In genomic region chr5:18742830-18743229, GRCh38 we compare ENCODE assay signal across 17 cellular contexts.
DNase-seq lines count a peak whose midpoint lies in the region; ATAC-seq and TF ChIP-seq lines count a peak whose summit lies in the region.
"Had no signal": no experiment of that assay in that cellular context is flagged by ENCODE, and none has a peak within 500 bp of the region (broad histone marks: within the 10 kb centered on the region; RNA-seq: fewer than 3 reads in every experiment).

No MANE protein-coding gene starts in this region.

- H3K36me3 ChIP-seq in CD4-positive, CD25-positive, alpha-beta regulatory T cell (ENCODE audit: control insufficient read depth, insufficient read depth, low read length) = peaks cover 7% of the 10 kb centered on the region
- no peaks in the 10 kb centered on the region for H3K36me3 ChIP-seq in naive thymus-derived CD4-positive, alpha-beta T cell (ENCODE audit: control insufficient read depth in 2 of 3, insufficient read depth in 3 of 3, low read length in 3 of 3)
- no peaks in the 10 kb centered on the region for H3K36me3 ChIP-seq in PC-3 (ENCODE audit: low read depth, low read length)

- no peak for ATAC-seq in CD4-positive, CD25-positive, alpha-beta regulatory T cell (ENCODE audit: low read depth in 2 of 2)
- no peak for ATAC-seq in activated B cell treated with CpG ODN at 0.5 μM for 24 hours (ENCODE audit: low read depth)
- ATAC-seq in naive thymus-derived CD4-positive, alpha-beta T cell = no peak
- no peak for ATAC-seq in PC-3
- ATAC-seq: GM23338 had no signal

- H3K9me2 ChIP-seq in PC-3 (replicated peaks; ENCODE audit: low read length) = no peaks in the 10 kb centered on the region

- no peaks in the 10 kb centered on the region for H4K20me1 ChIP-seq in PC-3 (ENCODE audit: low read length)

- intact Hi-C loops in activated B cell treated with CpG ODN at 0.5 μM for 24 hours (cut with micrococcal nuclease) (no loop called here), PC-3 (cut with micrococcal nuclease) (loop anchor here (10.0 kb wide), 1 partner anchor 1222 kb away; no protein-coding TSS in a partner anchor)
- intact Hi-C loops in naive thymus-derived CD4-positive, alpha-beta T cell (cut with micrococcal nuclease) = no loop called here

- no peaks in the 10 kb centered on the region for H3K79me2 ChIP-seq in PC-3 (ENCODE audit: low read length)

- no peaks in the 10 kb centered on the region for H3K27me3 ChIP-seq in CD4-positive, CD25-positive, alpha-beta regulatory T cell (ENCODE audit: control insufficient read depth, insufficient read depth, low read length)
- H3K27me3 ChIP-seq in naive thymus-derived CD4-positive, alpha-beta T cell (ENCODE audit: control insufficient read depth in 2 of 2, insufficient read depth in 2 of 2, low read length in 2 of 2) = no peaks in the 10 kb centered on the region
- H3K27me3 ChIP-seq in PC-3 (ENCODE audit: low read length) = no peaks in the 10 kb centered on the region

- peaks cover 24% of the 10 kb centered on the region for H3K36me3 Mint-ChIP-seq in T-helper 2 cell treated with Interferon-gamma antibody and Interleukin-4, amounts not matched to agents 5 μg/mL and 100 μg/mL, for 36 hours (ENCODE audit: low read depth)
- peaks cover 8% of the 10 kb centered on the region for H3K36me3 Mint-ChIP-seq in CD4-positive, CD25-positive, alpha-beta regulatory T cell
- H3K36me3 Mint-ChIP-seq in activated B cell treated with CpG ODN at 0.5 μM for 24 hours (ENCODE audit: low read depth) = peaks cover 33% of the 10 kb centered on the region
- H3K36me3 Mint-ChIP-seq in naive thymus-derived CD4-positive, alpha-beta T cell = peaks cover 0 to 39% (median 13%) of the 10 kb centered on the region in 5 donors

- peaks cover 44% of the 10 kb centered on the region for H3K4me1 ChIP-seq in CD4-positive, CD25-positive, alpha-beta regulatory T cell (ENCODE audit: control insufficient read depth, insufficient read depth, low read length, poor library complexity, severe bottlenecking)
- peaks cover 28 to 32% of the 10 kb centered on the region in 2 donors for H3K4me1 ChIP-seq in naive thymus-derived CD4-positive, alpha-beta T cell (ENCODE audit: control insufficient read depth in 2 of 2, insufficient read depth in 2 of 2, low read length in 2 of 2)
- H3K4me1 ChIP-seq in PC-3 (ENCODE audit: insufficient read depth, low read length) = peaks cover 14% of the 10 kb centered on the region

- H3K9ac ChIP-seq in PC-3 (ENCODE audit: low read length) = no peak overlapping the region

- H3F3A ChIP-seq in PC-3 (ENCODE audit: low read length, unreplicated experiment) = no peaks in the 10 kb centered on the region

- H3K4me3 ChIP-seq in CD4-positive, CD25-positive, alpha-beta regulatory T cell (ENCODE audit: low read depth, low read length) = peak overlapping the region; percentile 98
- H3K4me3 ChIP-seq in naive thymus-derived CD4-positive, alpha-beta T cell (ENCODE audit: low read length) = no peak overlapping the region
- H3K4me3 ChIP-seq in PC-3 (ENCODE audit: low read length) = no peak overlapping the region
- H3K4me3 ChIP-seq: GM23338 had no signal

- no peaks in the 10 kb centered on the region for H3K9me3 ChIP-seq in CD4-positive, CD25-positive, alpha-beta regulatory T cell (ENCODE audit: control insufficient read depth in 2 of 2, low read length in 2 of 2)
- no peaks in the 10 kb centered on the region for H3K9me3 ChIP-seq in naive thymus-derived CD4-positive, alpha-beta T cell (ENCODE audit: control insufficient read depth in 2 of 3, low read length in 3 of 3)
- H3K9me3 ChIP-seq in PC-3 (ENCODE audit: low read length) = no peaks in the 10 kb centered on the region

- peaks cover 40% of the 10 kb centered on the region for H3K4me1 Mint-ChIP-seq in T-helper 2 cell treated with Interferon-gamma antibody and Interleukin-4, amounts not matched to agents 5 μg/mL and 100 μg/mL, for 36 hours (ENCODE audit: low read depth)
- peaks cover 5 to 84% (median 70%) of the 10 kb centered on the region in 4 donors for H3K4me1 Mint-ChIP-seq in CD4-positive, CD25-positive, alpha-beta regulatory T cell
- peaks cover 67% of the 10 kb centered on the region for H3K4me1 Mint-ChIP-seq in activated B cell treated with CpG ODN at 0.5 μM for 24 hours
- H3K4me1 Mint-ChIP-seq in naive thymus-derived CD4-positive, alpha-beta T cell = peaks cover 41 to 82% (median 72%) of the 10 kb centered on the region in 7 donors

- CTCF ChIA-PET in activated B cell treated with CpG ODN at 0.5 μM for 24 hours (lab: Charles Lee) (no interaction called here), PC-3 (lab: Charles Lee) (no interaction called here)
- CTCF ChIA-PET in naive thymus-derived CD4-positive, alpha-beta T cell (lab: Charles Lee) = no interaction called here

- TF ChIP-seq CTCF in activated B cell treated with CpG ODN at 0.5 μM for 24 hours (IDR thresholded peaks at IDR 0.05) = no peak
- no peak for TF ChIP-seq CTCF in PC-3 (conservative IDR thresholded peaks at IDR 0.05; ENCODE audit: low read depth, low read length)

- no TSS peak for BruUV-seq in PC-3 (replicated peaks; lab: Mats Ljungman, UMichigan)

- POLR2A ChIA-PET in activated B cell treated with CpG ODN at 0.5 μM for 24 hours (lab: Charles Lee) (no interaction called here), PC-3 (lab: Charles Lee; ENCODE audit: unreplicated experiment) (no interaction called here)
- POLR2A ChIA-PET in naive thymus-derived CD4-positive, alpha-beta T cell (lab: Charles Lee) = no interaction called here

- H2AFZ ChIP-seq in PC-3 (ENCODE audit: low read length) = no peak overlapping the region
- H2AFZ ChIP-seq: GM23338 had no signal

- H3K4me2 ChIP-seq in PC-3 (ENCODE audit: low read length) = no peak overlapping the region
- H3K4me2 ChIP-seq: GM23338 had no signal

- no peak overlapping the region for H3K27ac ChIP-seq in CD4-positive, CD25-positive, alpha-beta regulatory T cell (ENCODE audit: insufficient read depth, low read length, poor library complexity, severe bottlenecking)
- H3K27ac ChIP-seq in naive thymus-derived CD4-positive, alpha-beta T cell (ENCODE audit: low read depth, low read length) = no peak overlapping the region
- H3K27ac ChIP-seq in PC-3 (ENCODE audit: low read length) = no peak overlapping the region
- H3K27ac ChIP-seq: C4-2B had no signal

- H3K27me3 Mint-ChIP-seq in T-helper 2 cell treated with Interferon-gamma antibody and Interleukin-4, amounts not matched to agents 5 μg/mL and 100 μg/mL, for 36 hours (ENCODE audit: low read depth) = no peaks in the 10 kb centered on the region
- H3K27me3 Mint-ChIP-seq in CD4-positive, CD25-positive, alpha-beta regulatory T cell = no peaks in the 10 kb centered on the region
- no peaks in the 10 kb centered on the region for H3K27me3 Mint-ChIP-seq in activated B cell treated with CpG ODN at 0.5 μM for 24 hours
- no peaks in the 10 kb centered on the region for H3K27me3 Mint-ChIP-seq in naive thymus-derived CD4-positive, alpha-beta T cell

- H3K4me3 Mint-ChIP-seq in T-helper 2 cell treated with Interferon-gamma antibody and Interleukin-4, amounts not matched to agents 5 μg/mL and 100 μg/mL, for 36 hours = peak overlapping the region; percentile 65
- peak overlapping the region; percentile 50 to 93 (median 61) for H3K4me3 Mint-ChIP-seq in CD4-positive, CD25-positive, alpha-beta regulatory T cell
- peak overlapping the region; percentile 5 for H3K4me3 Mint-ChIP-seq in activated B cell treated with CpG ODN at 0.5 μM for 24 hours
- peak overlapping the region in 9 of 10 donors; percentile 21 to 89 (median 59) for H3K4me3 Mint-ChIP-seq in naive thymus-derived CD4-positive, alpha-beta T cell
- H3K4me3 Mint-ChIP-seq: GM23338 had no signal

- H3K9me3 Mint-ChIP-seq in T-helper 2 cell treated with Interferon-gamma antibody and Interleukin-4, amounts not matched to agents 5 μg/mL and 100 μg/mL, for 36 hours = no peaks in the 10 kb centered on the region
- H3K9me3 Mint-ChIP-seq in CD4-positive, CD25-positive, alpha-beta regulatory T cell = peaks cover 0 to 2% (median 0%) of the 10 kb centered on the region in 7 donors
- H3K9me3 Mint-ChIP-seq in activated B cell treated with CpG ODN at 0.5 μM for 24 hours = no peaks in the 10 kb centered on the region
- peaks cover 0 to 6% (median 0%) of the 10 kb centered on the region in 11 donors for H3K9me3 Mint-ChIP-seq in naive thymus-derived CD4-positive, alpha-beta T cell

- H3K27ac Mint-ChIP-seq in T-helper 2 cell treated with Interferon-gamma antibody and Interleukin-4, amounts not matched to agents 5 μg/mL and 100 μg/mL, for 36 hours = no peak overlapping the region
- H3K27ac Mint-ChIP-seq in CD4-positive, CD25-positive, alpha-beta regulatory T cell = peak overlapping the region; percentile 18 to 87 (median 76)
- no peak overlapping the region for H3K27ac Mint-ChIP-seq in activated B cell treated with CpG ODN at 0.5 μM for 24 hours
- H3K27ac Mint-ChIP-seq in naive thymus-derived CD4-positive, alpha-beta T cell = peak overlapping the region in 3 of 9 donors; percentile 1 to 78 (median 58)
- H3K27ac Mint-ChIP-seq: GM23338 had no signal

- no peak for DNase-seq in T-helper 2 cell treated with Interferon-gamma antibody and Interleukin-4, amounts not matched to agents 5 μg/mL and 100 μg/mL, for 36 hours (ENCODE audit: low spot score)
- DNase-seq in T-helper 2 cell (no peak), activated B cell treated with CpG ODN at 0.5 μM for 24 hours (no peak), NCI-H187 (lab: John Stamatoyannopoulos, UW) (no peak), NCI-H2227 treated with DMSO at 0.1 percent for 48 hours (lab: John Stamatoyannopoulos, UW) (no peak), PC-3 (no peak)
- no peak for DNase-seq in CD4-positive, CD25-positive, alpha-beta regulatory T cell
- DNase-seq in naive thymus-derived CD4-positive, alpha-beta T cell = no peak
- DNase-seq: 8988T; DMS79 treated with DMSO at 0.1 percent for 48 hours; GF-D8; NCI-H146; NCI-H345; NCI-H526 treated with DMSO at 0.1 percent for 48 hours; NK-92 treated with Interleukin-12 subunit alpha and Interleukin-12 subunit beta, amount 100 ng/mL, for 24 hours had no signal

Comparison
In these comparisons a context has a peak if more than half of its experiments do, and no peak if none do; other contexts are left out.
1. H3K27ac Mint-ChIP-seq: peak in CD4-positive, CD25-positive, alpha-beta regulatory T cell (3 of 3); none in T-helper 2 cell treated with Interferon-gamma antibody and Interleukin-4, amounts not matched to agents 5 μg/mL and 100 μg/mL, for 36 hours (single experiment) and activated B cell treated with CpG ODN at 0.5 μM for 24 hours (single experiment).
2. H3K4me3 Mint-ChIP-seq: peak in every context shown above with its lines; median percentile 65 in T-helper 2 cell treated with Interferon-gamma antibody and Interleukin-4, amounts not matched to agents 5 μg/mL and 100 μg/mL, for 36 hours; 61 in CD4-positive, CD25-positive, alpha-beta regulatory T cell; 59 in naive thymus-derived CD4-positive, alpha-beta T cell; 5 in activated B cell treated with CpG ODN at 0.5 μM for 24 hours.